Comparison of ENCODE assay signal across 9 cellular contexts in the genomic region with DNA sequence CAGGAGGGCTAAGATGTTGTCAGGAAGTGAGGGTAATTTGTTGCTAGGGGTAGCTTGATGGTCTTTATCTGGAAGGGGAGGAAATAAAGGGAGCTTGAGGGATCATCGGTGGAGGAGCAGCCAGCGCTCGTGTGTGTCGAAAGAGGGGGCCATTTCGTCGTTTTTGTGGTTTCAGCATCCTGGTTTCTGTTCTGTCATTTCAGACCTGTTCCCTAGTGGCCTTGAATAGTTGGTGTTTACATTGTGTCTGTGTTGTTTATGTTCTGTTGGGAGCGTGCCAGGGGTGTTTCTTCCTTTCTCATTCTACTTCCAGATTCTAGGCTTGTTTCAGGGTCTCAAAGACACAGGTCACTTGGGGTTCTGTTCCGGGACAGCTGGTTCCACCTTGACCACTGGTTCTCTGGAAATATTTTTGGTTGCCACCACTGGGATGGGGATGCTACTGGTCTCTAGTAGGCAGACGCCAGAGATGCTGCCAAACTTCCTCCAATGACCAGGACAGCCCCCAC.
A peak's percentile ranks its signal among the peaks of the same experiment; 100 is the strongest.
DNase-seq lines count a peak whose midpoint lies in the region; ATAC-seq and TF ChIP-seq lines count a peak whose summit lies in the region.
"Had no signal": no experiment of that assay in that cellular context is flagged by ENCODE, and none has a peak within 500 bp of the region (broad histone marks: within the 10 kb centered on the region; RNA-seq: fewer than 3 reads in every experiment).

No MANE protein-coding gene starts in this region.

- no peaks in the 10 kb centered on the region for H3K4me1 ChIP-seq in BE2C
- no peaks in the 10 kb centered on the region for H3K4me1 ChIP-seq in endocrine pancreas (ENCODE audit: control insufficient read depth, insufficient read depth, low read length)
- peaks cover 0 to 18% (median 10%) of the 10 kb centered on the region in 4 donors for H3K4me1 ChIP-seq in sigmoid colon

- no peak for TF ChIP-seq EP300 in sigmoid colon (IDR thresholded peaks at IDR 0.05)

- no peaks in the 10 kb centered on the region for H3K27me3 ChIP-seq in BE2C
- H3K27me3 ChIP-seq in endocrine pancreas (ENCODE audit: control insufficient read depth, insufficient read depth, low read length), result no peaks in the 10 kb centered on the region
- H3K27me3 ChIP-seq in sigmoid colon, result no peaks in the 10 kb centered on the region

- TF ChIP-seq POLR2A in sigmoid colon (IDR thresholded peaks at IDR 0.05), result no peak

- DNase-seq in BE2C (peak; percentile 22), NCI-H146 (lab: John Stamatoyannopoulos, UW) (peak; percentile 76), sigmoid colon (peak; percentile 79), activated gamma-delta T cell treated with Interleukin-2 at 50 U/mL for 16 hours (no peak), NCI-H446 (lab: John Stamatoyannopoulos, UW) (no peak)

- peak overlapping the region in 2 of 4 donors; percentile 8 to 40 for H3K27ac ChIP-seq in sigmoid colon

- TF ChIP-seq CTCF in BE2C (IDR thresholded peaks at IDR 0.05; ENCODE audit: low read depth, low read length) (peak; percentile 50), sigmoid colon (IDR thresholded peaks at IDR 0.05) (peak in 2 of 4 experiments; percentile 8 to 28)

- ATAC-seq in GM21360 (IDR thresholded peaks at IDR 0.05; ENCODE audit: unreplicated experiment), result peak; percentile 82
- ATAC-seq in GM21381 (IDR thresholded peaks at IDR 0.05; ENCODE audit: unreplicated experiment), result no peak

- H3K9me3 ChIP-seq in BE2C, result no peaks in the 10 kb centered on the region
- H3K9me3 ChIP-seq in endocrine pancreas (ENCODE audit: control insufficient read depth, low read length), result peaks cover 4% of the 10 kb centered on the region
- no peaks in the 10 kb centered on the region for H3K9me3 ChIP-seq in sigmoid colon

- 18 to 28% methylated on average over 9 of the region's 9 CpGs for WGBS in sigmoid colon, 2 donors

- H3K4me3 ChIP-seq in BE2C (ENCODE audit: low read depth, low read length), result no peak overlapping the region
- H3K4me3 ChIP-seq in endocrine pancreas (ENCODE audit: control insufficient read depth, insufficient read depth, low read length), result no peak overlapping the region
- H3K4me3 ChIP-seq in sigmoid colon, result no peak overlapping the region
- H3K4me3 ChIP-seq: skin epidermis had no signal

- H3K36me3 ChIP-seq in BE2C (no peaks in the 10 kb centered on the region), endocrine pancreas (ENCODE audit: control insufficient read depth, insufficient read depth, low read length) (no peaks in the 10 kb centered on the region), sigmoid colon (no peaks in the 10 kb centered on the region)

- H3K9ac ChIP-seq in endocrine pancreas (ENCODE audit: control insufficient read depth, insufficient read depth, low read length), result peak overlapping the region; percentile 30

- intact Hi-C loops in sigmoid colon (cut with DNase I), result no loop called here

Comparison
In these comparisons a context has a peak if more than half of its experiments do, and no peak if none do; other contexts are left out.
1. DNase-seq: peak in BE2C (single experiment), NCI-H146 (single experiment) and sigmoid colon (single experiment); none in activated gamma-delta T cell treated with Interleukin-2 at 50 U/mL for 16 hours (single experiment) and NCI-H446 (0 of 2).